23 cellular contexts compared by ENCODE assay signal in the genomic region with DNA sequence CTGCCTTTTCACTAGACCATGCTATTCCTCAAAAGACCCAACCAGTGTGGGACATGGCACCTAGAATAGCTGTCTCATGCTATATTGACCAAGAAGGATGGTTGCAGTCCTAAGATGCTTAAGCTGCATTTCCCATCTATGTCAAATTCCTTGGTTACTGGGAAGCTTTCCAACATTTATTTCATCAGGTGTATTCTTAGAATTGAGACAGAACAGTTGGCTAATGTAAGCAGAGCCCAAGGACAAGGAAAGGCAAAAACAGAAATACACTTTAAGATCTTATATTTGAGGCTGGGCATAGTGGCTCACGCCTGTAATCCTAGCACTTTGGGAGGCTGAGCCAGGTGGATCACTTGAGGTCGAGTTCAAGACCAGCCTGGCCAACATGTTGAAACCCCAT. TPM values are rescaled to one million over a fixed set of nuclear protein-coding genes. Genes with fewer than 3 reads are reported as not detected.
DNase-seq lines count a peak whose midpoint lies in the region; ATAC-seq, FAIRE-seq and TF ChIP-seq lines count a peak whose summit lies in the region.
"Had no signal": no experiment of that assay in that cellular context is flagged by ENCODE, and none has a peak within 500 bp of the region (broad histone marks: within the 10 kb centered on the region; RNA-seq: fewer than 3 reads in every experiment).

No MANE protein-coding gene starts in this region.

- no peak overlapping the region for H2AFZ ChIP-seq in fibroblast of lung (ENCODE audit: low read length)
- no peak overlapping the region for H2AFZ ChIP-seq in parathyroid adenoma
- H2AFZ ChIP-seq: hepatocyte had no signal

- no peak overlapping the region for H3K4me3 ChIP-seq in CD4-positive, CD25-positive, alpha-beta regulatory T cell (ENCODE audit: low read depth, low read length)
- H3K4me3 ChIP-seq in fibroblast of lung (replicated peaks in 1 of 4; ENCODE audit: control extremely low read depth in 1 of 4, insufficient read depth in 1 of 4, low read depth in 3 of 4, low read length in 4 of 4) = no peak overlapping the region
- H3K4me3 ChIP-seq in parathyroid adenoma (ENCODE audit: low read depth, low read length) = no peak overlapping the region
- H3K4me3 ChIP-seq in tibial nerve = no peak overlapping the region
- no peak overlapping the region for H3K4me3 ChIP-seq in kidney (ENCODE audit: low read length in 2 of 2)
- H3K4me3 ChIP-seq: hepatocyte, skin epidermis had no signal

- no peak for DNase-seq in CD4-positive, CD25-positive, alpha-beta regulatory T cell
- no peak for DNase-seq in activated T-helper 1 cell treated with anti-CD3 and anti-CD28 coated beads, Interleukin-12 subunit alpha, Interleukin-12 subunit beta, Interleukin-2, Interleukin-4 antibody, amounts not matched to agents 30 ng/mL and 10 ng/mL and 1 ng/mL, durations not matched to agents 14 hours and 24 hours and 36 hours (ENCODE audit: low spot score)
- DNase-seq in fibroblast of lung (ENCODE audit: low read depth in 2 of 2) (peak; percentile 9 to 11), tibial nerve (ENCODE audit: low spot score in 2 of 2) (no peak), kidney (no peak)
- DNase-seq: activated CD4-positive, alpha-beta T cell treated with anti-CD3 and anti-CD28 coated beads for 36 hours; activated effector memory CD4-positive, alpha-beta T cell treated with Interleukin-2 at 50 U/mL for 16 hours; CD4-positive, alpha-beta memory T cell; central memory CD4-positive, alpha-beta T cell; DMS53; KBM-7; NCI-H1694 treated with DMSO at 0.1 percent for 48 hours; SHP77; stimulated activated naive CD8-positive, alpha-beta T cell treated with anti-CD3 and anti-CD28 coated beads, Interleukin-15, Interleukin-2, amounts not matched to agents 100 U/mL and 50 U/mL, for 24 hours had no signal

- no peak for TF ChIP-seq EP300 in tibial nerve (IDR thresholded peaks at IDR 0.05)

- peaks cover 30% of the 10 kb centered on the region for H3K36me3 ChIP-seq in CD4-positive, CD25-positive, alpha-beta regulatory T cell (ENCODE audit: control insufficient read depth, insufficient read depth, low read length)
- H3K36me3 ChIP-seq in fibroblast of lung (ENCODE audit: control insufficient read depth, insufficient read depth, low read length) (peaks cover 3% of the 10 kb centered on the region), parathyroid adenoma (ENCODE audit: control insufficient read depth, insufficient read depth, low read length) (no peaks in the 10 kb centered on the region), tibial nerve (peaks cover 0 to 38% (median 6%) of the 10 kb centered on the region in 3 donors), kidney (ENCODE audit: control insufficient read depth in 1 of 2, insufficient read depth in 2 of 2, low read length in 2 of 2) (peaks cover 9 to 11% of the 10 kb centered on the region in 2 donors)

- no peak for FAIRE-seq in kidney (lab: Jason Lieb, UNC)
- FAIRE-seq: GM12891 had no signal

- no peak overlapping the region for H3K4me3 Mint-ChIP-seq in CD4-positive, CD25-positive, alpha-beta regulatory T cell
- no peak overlapping the region for H3K4me3 Mint-ChIP-seq in activated T-helper 1 cell treated with anti-CD3 and anti-CD28 coated beads, Interleukin-12 subunit alpha, Interleukin-12 subunit beta, Interleukin-2, Interleukin-4 antibody, amounts not matched to agents 30 ng/mL and 10 ng/mL and 1 ng/mL, durations not matched to agents 14 hours and 24 hours and 36 hours
- H3K4me3 Mint-ChIP-seq: activated CD4-positive, alpha-beta T cell treated with anti-CD3 and anti-CD28 coated beads for 36 hours; CD4-positive, alpha-beta memory T cell; nephron had no signal

- H3K4me1 ChIP-seq in CD4-positive, CD25-positive, alpha-beta regulatory T cell (ENCODE audit: control insufficient read depth, insufficient read depth, low read length, poor library complexity, severe bottlenecking) = peaks cover 5% of the 10 kb centered on the region
- H3K4me1 ChIP-seq in fibroblast of lung (ENCODE audit: control insufficient read depth, extremely low read depth, insufficient read depth, low read length) (no peaks in the 10 kb centered on the region), parathyroid adenoma (peaks cover 60% of the 10 kb centered on the region), tibial nerve (no peaks in the 10 kb centered on the region), kidney (ENCODE audit: control insufficient read depth in 1 of 2, insufficient read depth in 1 of 2, low read depth in 1 of 2, low read length in 2 of 2) (peaks cover 17 to 20% of the 10 kb centered on the region in 2 donors)

- no peak overlapping the region for H3K27ac ChIP-seq in CD4-positive, CD25-positive, alpha-beta regulatory T cell (ENCODE audit: insufficient read depth, low read length, poor library complexity, severe bottlenecking)
- H3K27ac ChIP-seq in fibroblast of lung (ENCODE audit: insufficient read depth, low read length) (no peak overlapping the region), parathyroid adenoma (peak overlapping the region; percentile 99), tibial nerve (no peak overlapping the region), kidney (ENCODE audit: low read depth in 2 of 2, low read length in 2 of 2) (peak overlapping the region in 1 of 2 donors; percentile 53)
- H3K27ac ChIP-seq: hepatocyte, skin epidermis had no signal

- H4K20me1 ChIP-seq in fibroblast of lung (ENCODE audit: control insufficient read depth, extremely low read depth, insufficient read depth, low read length) = no peaks in the 10 kb centered on the region

- no peak for TF ChIP-seq POLR2A in tibial nerve (IDR thresholded peaks at IDR 0.05)

- H3K27ac Mint-ChIP-seq in CD4-positive, CD25-positive, alpha-beta regulatory T cell = peak overlapping the region in 2 of 3 donors; percentile 22 to 92
- H3K27ac Mint-ChIP-seq in activated T-helper 1 cell treated with anti-CD3 and anti-CD28 coated beads, Interleukin-12 subunit alpha, Interleukin-12 subunit beta, Interleukin-2, Interleukin-4 antibody, amounts not matched to agents 30 ng/mL and 10 ng/mL and 1 ng/mL, durations not matched to agents 14 hours and 24 hours and 36 hours = peak overlapping the region; percentile 2
- H3K27ac Mint-ChIP-seq: nephron had no signal

- H3K79me2 ChIP-seq in fibroblast of lung (ENCODE audit: control insufficient read depth, insufficient read depth, low read length) (no peaks in the 10 kb centered on the region), parathyroid adenoma (peaks cover 2% of the 10 kb centered on the region)
- H3K79me2 ChIP-seq: hepatocyte had no signal

- no peaks in the 10 kb centered on the region for H3K9me3 ChIP-seq in CD4-positive, CD25-positive, alpha-beta regulatory T cell (ENCODE audit: control insufficient read depth in 2 of 2, low read length in 2 of 2)
- H3K9me3 ChIP-seq in fibroblast of lung (ENCODE audit: control insufficient read depth, insufficient read depth, low read depth, low read length) (no peaks in the 10 kb centered on the region), parathyroid adenoma (ENCODE audit: control insufficient read depth, low read length) (no peaks in the 10 kb centered on the region), tibial nerve (no peaks in the 10 kb centered on the region), kidney (ENCODE audit: control insufficient read depth in 1 of 2, low read length in 2 of 2) (no peaks in the 10 kb centered on the region)

- H3K4me2 ChIP-seq in fibroblast of lung (ENCODE audit: extremely low read depth, insufficient read depth, low read length) = no peak overlapping the region
- peak overlapping the region; percentile 46 for H3K4me2 ChIP-seq in parathyroid adenoma (ENCODE audit: low read length)
- H3K4me2 ChIP-seq: hepatocyte had no signal

- H3K9ac ChIP-seq in fibroblast of lung (ENCODE audit: insufficient read depth, low read length) = no peak overlapping the region
- no peak overlapping the region for H3K9ac ChIP-seq in parathyroid adenoma
- no peak overlapping the region for H3K9ac ChIP-seq in kidney (ENCODE audit: low read length in 2 of 2)

- TF ChIP-seq CTCF in fibroblast of lung (conservative IDR thresholded peaks at IDR 0.05 in 1 of 2, IDR thresholded peaks at IDR 0.05 in 1 of 2; ENCODE audit: low read depth in 1 of 2, low read length in 2 of 2) = no peak
- TF ChIP-seq CTCF in parathyroid adenoma (IDR thresholded peaks at IDR 0.05) = no peak
- TF ChIP-seq CTCF in tibial nerve (IDR thresholded peaks at IDR 0.05) = no peak
- TF ChIP-seq CTCF in kidney (IDR thresholded peaks at IDR 0.05; ENCODE audit: borderline replicate concordance, extremely low read depth, insufficient read depth) = no peak

- no peaks in the 10 kb centered on the region for H3K27me3 ChIP-seq in CD4-positive, CD25-positive, alpha-beta regulatory T cell (ENCODE audit: control insufficient read depth, insufficient read depth, low read length)
- H3K27me3 ChIP-seq in fibroblast of lung (ENCODE audit: control insufficient read depth, insufficient read depth, low read length) = no peaks in the 10 kb centered on the region
- H3K27me3 ChIP-seq in parathyroid adenoma (ENCODE audit: control insufficient read depth, insufficient read depth, low read length) = no peaks in the 10 kb centered on the region
- H3K27me3 ChIP-seq in tibial nerve = no peaks in the 10 kb centered on the region
- H3K27me3 ChIP-seq: hepatocyte had no signal

- no peak for ATAC-seq in CD4-positive, CD25-positive, alpha-beta regulatory T cell (ENCODE audit: low read depth in 2 of 2)
- ATAC-seq in HG03095 (IDR thresholded peaks at IDR 0.05; ENCODE audit: unreplicated experiment) (no peak), HG03457 (IDR thresholded peaks at IDR 0.05; ENCODE audit: unreplicated experiment) (no peak)
- ATAC-seq: activated CD4-positive, alpha-beta T cell treated with anti-CD3 and anti-CD28 coated beads for 36 hours; stimulated activated naive CD8-positive, alpha-beta T cell treated with anti-CD3 and anti-CD28 coated beads, Interleukin-15, Interleukin-2, amounts not matched to agents 100 U/mL and 50 U/mL, for 24 hours had no signal

- no peaks in the 10 kb centered on the region for H3K9me3 Mint-ChIP-seq in CD4-positive, CD25-positive, alpha-beta regulatory T cell
- no peaks in the 10 kb centered on the region for H3K9me3 Mint-ChIP-seq in activated T-helper 1 cell treated with anti-CD3 and anti-CD28 coated beads, Interleukin-12 subunit alpha, Interleukin-12 subunit beta, Interleukin-2, Interleukin-4 antibody, amounts not matched to agents 30 ng/mL and 10 ng/mL and 1 ng/mL, durations not matched to agents 14 hours and 24 hours and 36 hours
- H3K9me3 Mint-ChIP-seq: CD4-positive, alpha-beta memory T cell; nephron had no signal

- peaks cover 14% of the 10 kb centered on the region for H3K36me3 Mint-ChIP-seq in CD4-positive, CD25-positive, alpha-beta regulatory T cell
- H3K36me3 Mint-ChIP-seq in activated T-helper 1 cell treated with anti-CD3 and anti-CD28 coated beads, Interleukin-12 subunit alpha, Interleukin-12 subunit beta, Interleukin-2, Interleukin-4 antibody, amounts not matched to agents 30 ng/mL and 10 ng/mL and 1 ng/mL, durations not matched to agents 14 hours and 24 hours and 36 hours (ENCODE audit: low read depth) = peaks cover 22% of the 10 kb centered on the region

- no peaks in the 10 kb centered on the region for H3K27me3 Mint-ChIP-seq in CD4-positive, CD25-positive, alpha-beta regulatory T cell
- no peaks in the 10 kb centered on the region for H3K27me3 Mint-ChIP-seq in activated T-helper 1 cell treated with anti-CD3 and anti-CD28 coated beads, Interleukin-12 subunit alpha, Interleukin-12 subunit beta, Interleukin-2, Interleukin-4 antibody, amounts not matched to agents 30 ng/mL and 10 ng/mL and 1 ng/mL, durations not matched to agents 14 hours and 24 hours and 36 hours (ENCODE audit: insufficient read depth)
- H3K27me3 Mint-ChIP-seq: activated CD4-positive, alpha-beta T cell treated with anti-CD3 and anti-CD28 coated beads for 36 hours; CD4-positive, alpha-beta memory T cell had no signal

- H3K4me1 Mint-ChIP-seq in CD4-positive, CD25-positive, alpha-beta regulatory T cell = peaks cover 10 to 24% (median 15%) of the 10 kb centered on the region in 4 donors
- peaks cover 14% of the 10 kb centered on the region for H3K4me1 Mint-ChIP-seq in activated T-helper 1 cell treated with anti-CD3 and anti-CD28 coated beads, Interleukin-12 subunit alpha, Interleukin-12 subunit beta, Interleukin-2, Interleukin-4 antibody, amounts not matched to agents 30 ng/mL and 10 ng/mL and 1 ng/mL, durations not matched to agents 14 hours and 24 hours and 36 hours (ENCODE audit: low read depth)
- H3K4me1 Mint-ChIP-seq: nephron had no signal

- 90% methylated on average over 2 of the region's 2 CpGs for WGBS in tibial nerve, 2 donors

- intact Hi-C loops in activated T-helper 1 cell treated with anti-CD3 and anti-CD28 coated beads, Interleukin-12 subunit alpha, Interleukin-12 subunit beta, Interleukin-2, Interleukin-4 antibody, amounts not matched to agents 30 ng/mL and 10 ng/mL and 1 ng/mL, durations not matched to agents 14 hours and 24 hours and 36 hours (cut with micrococcal nuclease) = no loop called here
- intact Hi-C loops in kidney (cut with DNase I) = no loop called here

RNA-seq across cellular contexts. Expression of a gene that starts 24.7 kb away (rescaled TPM):
- total RNA-seq in CD4-positive, CD25-positive, alpha-beta regulatory T cell = 4.3 TPM
- polyA plus RNA-seq in CD4-positive, CD25-positive, alpha-beta regulatory T cell = 1 to 10 TPM in 2 of 4 donors, under 1 TPM in 2; 0.96 to 1.9 (median 1.0) TPM
- 5.2 and 7.1 TPM in 2 replicates for total RNA-seq in activated T-helper 1 cell treated with anti-CD3 and anti-CD28 coated beads, Interleukin-12 subunit alpha, Interleukin-12 subunit beta, Interleukin-2, Interleukin-4 antibody, amounts not matched to agents 30 ng/mL and 10 ng/mL and 1 ng/mL, durations not matched to agents 14 hours and 24 hours and 36 hours
- total RNA-seq in fibroblast of lung (2.3 and 8.4 TPM in 2 replicates), tibial nerve (10 to 100 TPM in 1 of 4 donors, 1 to 10 TPM in 2, under 1 TPM in 1; 0.44 to 21.3 (median 2.6) TPM), kidney (19.2 TPM)
- polyA plus RNA-seq in fibroblast of lung (1.9 and 3.2 TPM in 2 replicates), kidney (ENCODE audit: insufficient read depth, low read depth, low replicate concordance) (77.0 TPM)
- 1.5 and 3.3 TPM in 2 replicates for polyA plus RNA-seq in fibroblast of lung (2012)
- polyA minus RNA-seq in fibroblast of lung (ENCODE audit: low replicate concordance) = 2.8 and 5.8 TPM in 2 replicates

RNA-seq across cellular contexts. Expression of a gene that starts 30.0 kb away (rescaled TPM):
- total RNA-seq in CD4-positive, CD25-positive, alpha-beta regulatory T cell = 46.0 TPM
- polyA plus RNA-seq in CD4-positive, CD25-positive, alpha-beta regulatory T cell = 10 to 100 TPM; 61.6 to 90.0 (median 78.6) TPM
- total RNA-seq in activated T-helper 1 cell treated with anti-CD3 and anti-CD28 coated beads, Interleukin-12 subunit alpha, Interleukin-12 subunit beta, Interleukin-2, Interleukin-4 antibody, amounts not matched to agents 30 ng/mL and 10 ng/mL and 1 ng/mL, durations not matched to agents 14 hours and 24 hours and 36 hours = 77.7 and 77.8 TPM in 2 replicates
- 63.7 and 67.9 TPM in 2 replicates for total RNA-seq in fibroblast of lung
- polyA plus RNA-seq in fibroblast of lung = 88.9 and 89.8 TPM in 2 replicates
- polyA plus RNA-seq in fibroblast of lung (2012) = 144 and 146 TPM in 2 replicates
- polyA minus RNA-seq in fibroblast of lung (ENCODE audit: low replicate concordance) = 38.3 and 104 TPM in 2 replicates
- 100 to 1,000 TPM in 3 of 4 donors, 10 to 100 TPM in 1; 66.1 to 123 (median 103) TPM for total RNA-seq in tibial nerve
- total RNA-seq in kidney = 110 TPM
- 211 TPM for polyA plus RNA-seq in kidney (ENCODE audit: insufficient read depth, low read depth, low replicate concordance)

RNA-seq across cellular contexts. Expression of a gene that starts 44.4 kb away (rescaled TPM):
- total RNA-seq in CD4-positive, CD25-positive, alpha-beta regulatory T cell = 35.6 TPM
- polyA plus RNA-seq in CD4-positive, CD25-positive, alpha-beta regulatory T cell = 10 to 100 TPM; 34.8 to 46.2 (median 38.4) TPM
- 22.7 and 26.0 TPM in 2 replicates for total RNA-seq in activated T-helper 1 cell treated with anti-CD3 and anti-CD28 coated beads, Interleukin-12 subunit alpha, Interleukin-12 subunit beta, Interleukin-2, Interleukin-4 antibody, amounts not matched to agents 30 ng/mL and 10 ng/mL and 1 ng/mL, durations not matched to agents 14 hours and 24 hours and 36 hours
- total RNA-seq in fibroblast of lung = 12.7 and 20.8 TPM in 2 replicates
- 14.2 and 15.6 TPM in 2 replicates for polyA plus RNA-seq in fibroblast of lung
- 9.8 and 10.0 TPM in 2 replicates for polyA plus RNA-seq in fibroblast of lung (2012)
- 8.0 and 12.2 TPM in 2 replicates for polyA minus RNA-seq in fibroblast of lung (ENCODE audit: low replicate concordance)
- total RNA-seq in tibial nerve = 10 to 100 TPM; 19.2 to 48.8 (median 23.8) TPM
- 31.7 TPM for total RNA-seq in kidney
- polyA plus RNA-seq in kidney (ENCODE audit: insufficient read depth, low read depth, low replicate concordance) = 44.9 TPM

RNA-seq across cellular contexts. Expression of a gene that starts 51.1 kb away (rescaled TPM):
- total RNA-seq in CD4-positive, CD25-positive, alpha-beta regulatory T cell = 26.7 TPM
- 10 to 100 TPM; 66.7 to 84.1 (median 77.6) TPM for polyA plus RNA-seq in CD4-positive, CD25-positive, alpha-beta regulatory T cell
- 63.2 and 66.1 TPM in 2 replicates for total RNA-seq in activated T-helper 1 cell treated with anti-CD3 and anti-CD28 coated beads, Interleukin-12 subunit alpha, Interleukin-12 subunit beta, Interleukin-2, Interleukin-4 antibody, amounts not matched to agents 30 ng/mL and 10 ng/mL and 1 ng/mL, durations not matched to agents 14 hours and 24 hours and 36 hours
- total RNA-seq in fibroblast of lung (96.8 and 174 TPM in 2 replicates), tibial nerve (10 to 100 TPM; 24.0 to 48.8 (median 34.9) TPM), kidney (66.9 TPM)
- polyA plus RNA-seq in fibroblast of lung (135 and 151 TPM in 2 replicates), kidney (ENCODE audit: insufficient read depth, low read depth, low replicate concordance) (124 TPM)
- polyA plus RNA-seq in fibroblast of lung (2012) = 73.7 and 76.2 TPM in 2 replicates
- 75.4 and 93.1 TPM in 2 replicates for polyA minus RNA-seq in fibroblast of lung (ENCODE audit: low replicate concordance)

RNA-seq across cellular contexts. Expression of a gene that starts 57.3 kb away (rescaled TPM):
- not detected for total RNA-seq in CD4-positive, CD25-positive, alpha-beta regulatory T cell
- polyA plus RNA-seq in CD4-positive, CD25-positive, alpha-beta regulatory T cell = not detected
- total RNA-seq in activated T-helper 1 cell treated with anti-CD3 and anti-CD28 coated beads, Interleukin-12 subunit alpha, Interleukin-12 subunit beta, Interleukin-2, Interleukin-4 antibody, amounts not matched to agents 30 ng/mL and 10 ng/mL and 1 ng/mL, durations not matched to agents 14 hours and 24 hours and 36 hours = not detected in 2 replicates
- not detected in 2 replicates for total RNA-seq in fibroblast of lung
- not detected in 2 replicates for polyA plus RNA-seq in fibroblast of lung
- polyA plus RNA-seq in fibroblast of lung (2012) = not detected in 2 replicates
- not detected in 2 replicates for polyA minus RNA-seq in fibroblast of lung (ENCODE audit: low replicate concordance)
- not detected for total RNA-seq in tibial nerve
- 0.22 TPM for total RNA-seq in kidney
- 10.0 TPM for polyA plus RNA-seq in kidney (ENCODE audit: insufficient read depth, low read depth, low replicate concordance)
- total RNA-seq: activated CD4-positive, alpha-beta T cell treated with anti-CD3 and anti-CD28 coated beads for 36 hours; CD4-positive, alpha-beta memory T cell; kidney epithelial cell; OCI-LY7 had no signal
- polyA plus RNA-seq: CD4-positive, alpha-beta memory T cell had no signal

Comparison
In these comparisons a context has a peak if more than half of its experiments do, and no peak if none do; other contexts are left out.
1. DNase-seq: peak in fibroblast of lung (2 of 2); none in CD4-positive, CD25-positive, alpha-beta regulatory T cell (0 of 3), activated T-helper 1 cell treated with anti-CD3 and anti-CD28 coated beads, Interleukin-12 subunit alpha, Interleukin-12 subunit beta, Interleukin-2, Interleukin-4 antibody, amounts not matched to agents 30 ng/mL and 10 ng/mL and 1 ng/mL, durations not matched to agents 14 hours and 24 hours and 36 hours (single experiment), tibial nerve (0 of 2) and kidney (single experiment).